Comparison of ENCODE assay signal across 10 cellular contexts in genomic region chrX:114619874-114620273, GRCh38.
DNase-seq lines count a peak whose midpoint lies in the region; FAIRE-seq and TF ChIP-seq lines count a peak whose summit lies in the region.
"Had no signal": no experiment of that assay in that cellular context is flagged by ENCODE, and none has a peak within 500 bp of the region (broad histone marks: within the 10 kb centered on the region; RNA-seq: fewer than 3 reads in every experiment).

No MANE protein-coding gene starts in this region.

- no peaks in the 10 kb centered on the region for H3K27me3 ChIP-seq in HL-60 (ENCODE audit: insufficient read depth, poor library complexity, severe bottlenecking)

- TF ChIP-seq CTCF in HL-60 (IDR thresholded peaks at IDR 0.05; ENCODE audit: insufficient read depth, low read length) (peak; percentile 12), retinal pigment epithelial cell (conservative IDR thresholded peaks at IDR 0.05; ENCODE audit: low read depth, low read length) (peak; percentile 60)

- H3K4me3 ChIP-seq in HL-60 (replicated peaks; ENCODE audit: insufficient read depth, low read length): no peak overlapping the region
- H3K4me3 ChIP-seq in retinal pigment epithelial cell (ENCODE audit: low read length): no peak overlapping the region
- H3K4me3 ChIP-seq: BLaER1 had no signal

- DNase-seq in NCI-H2227 (lab: John Stamatoyannopoulos, UW; ENCODE audit: unreplicated experiment) (peak; percentile 3), NCI-H2227 treated with DMSO at 0.1 percent for 48 hours (lab: John Stamatoyannopoulos, UW) (no peak), HL-60 (ENCODE audit: low read depth in 1 of 2, low spot score in 1 of 2) (no peak), retinal pigment epithelial cell (ENCODE audit: low read depth) (no peak), AML-193 (lab: John Stamatoyannopoulos, UW) (no peak), germinal center (ENCODE audit: low spot score) (no peak), ecto neural progenitor cell (ENCODE audit: low spot score) (no peak)
- DNase-seq: activated T-cell treated with anti-CD3 and anti-CD28 coated beads, Interleukin-2, amount 50 U/mL, for 72 hours had no signal

- peak; percentile 53 for FAIRE-seq in colon (lab: Jason Lieb, UNC)

- no peak overlapping the region for H3K27ac ChIP-seq in HL-60 (replicated peaks)
- H3K27ac ChIP-seq: BLaER1 had no signal
